Comparison of ENCODE assay signal across 21 cellular contexts in genomic region chr6:45727228-45727627, GRCh38.
DNase-seq lines count a peak whose midpoint lies in the region; ATAC-seq and TF ChIP-seq lines count a peak whose summit lies in the region.
"Had no signal": no experiment of that assay in that cellular context is flagged by ENCODE, and none has a peak within 500 bp of the region (broad histone marks: within the 10 kb centered on the region; RNA-seq: fewer than 3 reads in every experiment).

No MANE protein-coding gene starts in this region.

- peaks cover 0 to 5% of the 10 kb centered on the region in 2 experiments; a peak in 2 of 5 replicates for H3K9me3 Mint-ChIP-seq in H9

- H3K4me3 ChIP-seq in MG63 = no peak overlapping the region
- no peak overlapping the region for H3K4me3 ChIP-seq in heart right ventricle
- H3K4me3 ChIP-seq: GM12878, GM23248, HAP-1, SK-N-MC had no signal

- no peaks in the 10 kb centered on the region for H3K4me1 ChIP-seq in H9 (ENCODE audit: insufficient read depth, low read length)
- no peaks in the 10 kb centered on the region for H3K4me1 ChIP-seq in heart right ventricle
- H3K4me1 ChIP-seq: HAP-1 had no signal

- no peak overlapping the region for H3K27ac Mint-ChIP-seq in H9
- H3K27ac Mint-ChIP-seq: CD4-positive, alpha-beta T cell had no signal

- no peaks in the 10 kb centered on the region for H3K9me3 ChIP-seq in H9 (ENCODE audit: control insufficient read depth, low read depth, low read length)
- H3K9me3 ChIP-seq in MG63 = no peaks in the 10 kb centered on the region
- peaks cover 0 to 11% (median 0%) of the 10 kb centered on the region in 11 donors for H3K9me3 ChIP-seq in heart right ventricle
- H3K9me3 ChIP-seq: HAP-1 had no signal

- no peak overlapping the region for H2BK5ac ChIP-seq in H9 (ENCODE audit: insufficient read length, low read length)

- no peak overlapping the region for H2BK20ac ChIP-seq in H9 (ENCODE audit: low read depth, low read length, poor library complexity, severe bottlenecking)

- H2BK15ac ChIP-seq in H9 (ENCODE audit: low read depth, low read length) = no peak overlapping the region

- H3K79me2 ChIP-seq in H9 (ENCODE audit: insufficient read depth, low read length) = no peaks in the 10 kb centered on the region

- no peak overlapping the region for H3K14ac ChIP-seq in H9 (ENCODE audit: insufficient read depth, low read length)

- no peak for TF ChIP-seq CTCF in H9 (conservative IDR thresholded peaks at IDR 0.05)
- no peak for TF ChIP-seq CTCF in heart right ventricle (IDR thresholded peaks at IDR 0.05)
- TF ChIP-seq CTCF in omental fat pad (IDR thresholded peaks at IDR 0.05) = no peak

- no peak overlapping the region for H2AFZ ChIP-seq in H9 (ENCODE audit: low read length)
- H2AFZ ChIP-seq: GM23248 had no signal

- H3K23ac ChIP-seq in H9 (ENCODE audit: insufficient read length, low read depth, low read length) = no peak overlapping the region

- no peak overlapping the region for H3K56ac ChIP-seq in H9 (ENCODE audit: insufficient read length, low read depth, low read length)

- no peak for DNase-seq in H9
- peak; percentile 8 for DNase-seq in MG63
- peak in 1 of 2 donors; percentile 31 for DNase-seq in heart right ventricle
- DNase-seq in omental fat pad (ENCODE audit: low spot score) = no peak
- DNase-seq in medulla oblongata (ENCODE audit: extremely low spot score) = no peak
- DNase-seq in NOMO-1 (lab: John Stamatoyannopoulos, UW; ENCODE audit: unreplicated experiment in 2 of 2) = no peak
- DNase-seq: CD4-positive, alpha-beta T cell; COR-L47; GM23248; KBM-7; NCI-H146; NCI-H226; NCI-H82; PC-3; SHP77 treated with DMSO at 0.1 percent for 48 hours had no signal

- no CpG with 5 or more reads among the region's 2 CpGs for WGBS in H9 (ENCODE audit: extremely low coverage, insufficient read length, low lambda C conversion rate)
- 70 to 83% methylated on average over 2 of the region's 2 CpGs for WGBS in heart right ventricle, 2 donors

- H3K79me1 ChIP-seq in H9 (ENCODE audit: insufficient read depth, low read depth, low read length, poor library complexity, severe bottlenecking) = no peaks in the 10 kb centered on the region

- peak overlapping the region; percentile 54 for H2BK120ac ChIP-seq in H9 (ENCODE audit: low read depth, low read length, poor library complexity, severe bottlenecking)

- intact Hi-C loops in heart right ventricle (cut with DNase I) = loop anchor here in 1 of 10 donors (10.0 kb wide), 1 partner anchor 1252 kb away; no protein-coding TSS in a partner anchor

- H4K8ac ChIP-seq in H9 (replicated peaks; ENCODE audit: insufficient read length, low read depth, low read length) = no peak overlapping the region

- H2AK5ac ChIP-seq in H9 (ENCODE audit: insufficient read length, low read length) = no peak overlapping the region

- H4K91ac ChIP-seq in H9 (ENCODE audit: insufficient read length, low read depth, low read length) = no peak overlapping the region

- no peaks in the 10 kb centered on the region for H3K4me1 Mint-ChIP-seq in H9

- H3K23me2 ChIP-seq in H9 (ENCODE audit: insufficient read length, low read depth, low read length, poor library complexity, severe bottlenecking) = no peaks in the 10 kb centered on the region

- H3K27me3 Mint-ChIP-seq in H9 (ENCODE audit: low read depth) = no peaks in the 10 kb centered on the region; the same call in 1 of the 2 replicates
- H3K27me3 Mint-ChIP-seq: CD4-positive, alpha-beta T cell had no signal

- H3K4me3 Mint-ChIP-seq in H9 = no peak overlapping the region
- H3K4me3 Mint-ChIP-seq: CD4-positive, alpha-beta T cell had no signal

- H4K20me1 ChIP-seq in H9 (ENCODE audit: control insufficient read depth, insufficient read depth, insufficient read length) = no peaks in the 10 kb centered on the region

- no peak overlapping the region for H4K5ac ChIP-seq in H9 (ENCODE audit: insufficient read length, low read depth, low read length)

- no peak overlapping the region for H3K9ac ChIP-seq in H9 (ENCODE audit: extremely low read depth, insufficient read length, low read length)
- H3K9ac ChIP-seq: GM23248 had no signal

- H3K27ac ChIP-seq in H9 (ENCODE audit: insufficient read length, low read depth, low read length) (no peak overlapping the region), heart right ventricle (no peak overlapping the region)
- H3K27ac ChIP-seq: GM23248, HL-60, SK-N-MC had no signal

- H3K18ac ChIP-seq in H9 (ENCODE audit: insufficient read length, low read depth, low read length) = no peak overlapping the region

- H3K36me3 Mint-ChIP-seq in H9 (ENCODE audit: insufficient read depth in 1 of 3, low read depth in 3 of 3) = no peaks in the 10 kb centered on the region

- ATAC-seq in heart right ventricle (peak in 7 of 8 donors; percentile 64 to 91 (median 79)), omental fat pad (ENCODE audit: low FRiP score) (peak; percentile 39), GM18858 (IDR thresholded peaks at IDR 0.05; ENCODE audit: unreplicated experiment) (no peak)
- ATAC-seq: GM12878, HepG2, PC-3 had no signal

- H3K36me3 ChIP-seq in MG63 (no peaks in the 10 kb centered on the region), heart right ventricle (no peaks in the 10 kb centered on the region)
- H3K36me3 ChIP-seq: HAP-1 had no signal

- H3T11ph ChIP-seq in H9 (ENCODE audit: low read length) = no peak overlapping the region

- H3K4me2 ChIP-seq in H9 (ENCODE audit: insufficient read depth, insufficient read length, low read length) = no peak overlapping the region

- no peak overlapping the region for H2BK12ac ChIP-seq in H9 (ENCODE audit: insufficient read length, low read depth, low read length)

- no peaks in the 10 kb centered on the region for H3K27me3 ChIP-seq in H9 (ENCODE audit: insufficient read depth, low read length)
- no peaks in the 10 kb centered on the region for H3K27me3 ChIP-seq in MG63
- H3K27me3 ChIP-seq in heart right ventricle = no peaks in the 10 kb centered on the region

- no peak overlapping the region for H3K4ac ChIP-seq in H9 (ENCODE audit: low read depth, low read length)
